Comparison of ENCODE assay signal across 23 cellular contexts in genomic region chr2:110688594-110689091, GRCh38. TPM values are rescaled to one million over a fixed set of nuclear protein-coding genes. Genes with fewer than 3 reads are reported as not detected.
DNase-seq lines count a peak whose midpoint lies in the region; ATAC-seq and TF ChIP-seq lines count a peak whose summit lies in the region.
"Had no signal": no experiment of that assay in that cellular context is flagged by ENCODE, and none has a peak within 500 bp of the region (broad histone marks: within the 10 kb centered on the region; RNA-seq: fewer than 3 reads in every experiment).

No MANE protein-coding gene starts in this region.

- H4K5ac ChIP-seq in mesendoderm (ENCODE audit: low read length) = no peak overlapping the region

- H3K4me1 Mint-ChIP-seq in endothelial cell (ENCODE audit: unreplicated experiment) = peaks cover 2% of the 10 kb centered on the region

- no peaks in the 10 kb centered on the region for H3K79me2 ChIP-seq in mesendoderm (ENCODE audit: control insufficient read depth, insufficient read depth, low read length)
- H3K79me2 ChIP-seq: parathyroid adenoma had no signal

- H3K4me1 ChIP-seq in ES-I3 (ENCODE audit: insufficient read depth, low read length) (peaks cover 26% of the 10 kb centered on the region), mesendoderm (ENCODE audit: control insufficient read depth, low read depth, low read length) (peaks cover 4% of the 10 kb centered on the region)
- H3K4me1 ChIP-seq: parathyroid adenoma, vagina had no signal

- H3K36me3 ChIP-seq in ES-I3 (ENCODE audit: insufficient read depth, low read length) = no peaks in the 10 kb centered on the region
- H3K36me3 ChIP-seq in mesendoderm (ENCODE audit: control insufficient read depth, insufficient read depth, low read length) = no peaks in the 10 kb centered on the region
- H3K36me3 ChIP-seq: vagina had no signal

- no peak overlapping the region for H2BK120ac ChIP-seq in mesendoderm (ENCODE audit: low read depth, low read length)

- H3K4me3 Mint-ChIP-seq in endothelial cell (ENCODE audit: unreplicated experiment) = no peak overlapping the region
- H3K4me3 Mint-ChIP-seq: activated naive CD4-positive, alpha-beta T cell treated with anti-CD3 and anti-CD28 coated beads for 36 hours had no signal

- H3K9me3 Mint-ChIP-seq in endothelial cell (ENCODE audit: unreplicated experiment) = no peaks in the 10 kb centered on the region

- H3K56ac ChIP-seq in mesendoderm (ENCODE audit: low read length) = peak overlapping the region; percentile 74

- peaks cover 1% of the 10 kb centered on the region for H3K27me3 Mint-ChIP-seq in endothelial cell (ENCODE audit: unreplicated experiment)

- DNase-seq in RPMI7951 (ENCODE audit: low read depth) (peak; percentile 7), endothelial cell (ENCODE audit: low spot score) (no peak), mesendoderm (peak; percentile 99), DMS153 treated with DMSO at 0.1 percent for 48 hours (lab: John Stamatoyannopoulos, UW; ENCODE audit: unreplicated experiment) (no peak), HEK293T (ENCODE audit: extremely low spot score) (no peak)
- DNase-seq: activated naive CD4-positive, alpha-beta T cell treated with anti-CD3 and anti-CD28 coated beads for 36 hours; activated T-cell treated with anti-CD3 and anti-CD28 coated beads for 4 hours; anterior cingulate cortex; GDM1; MV-4-11; NCI-H2029; stimulated activated CD4-positive, alpha-beta T cell treated with anti-CD3 and anti-CD28 coated beads, Interleukin-4, amount 100 ng/mL, for 1 hour had no signal

- H3K27ac Mint-ChIP-seq in endothelial cell (ENCODE audit: unreplicated experiment) = peak overlapping the region; percentile 34
- H3K27ac Mint-ChIP-seq: activated naive CD4-positive, alpha-beta T cell treated with anti-CD3 and anti-CD28 coated beads for 36 hours had no signal

- no peaks in the 10 kb centered on the region for H3K79me1 ChIP-seq in mesendoderm (ENCODE audit: low read length)

- H4K8ac ChIP-seq in mesendoderm (ENCODE audit: low read depth, low read length) = no peak overlapping the region

- CTCF ChIA-PET in HEK293T (lab: Yijun Ruan, JAX) = interaction anchor here (1.1 kb wide), 1 partner anchor 10 kb away, joined by 3 read pairs; no protein-coding TSS in a partner anchor

- peak overlapping the region; percentile 26 for H3K27ac ChIP-seq in mesendoderm (ENCODE audit: low read depth, low read length)
- H3K27ac ChIP-seq: parathyroid adenoma, skin epidermis, vagina had no signal

- H2BK15ac ChIP-seq in mesendoderm (replicated peaks; ENCODE audit: low read depth) = no peak overlapping the region

- H3K9me3 ChIP-seq in ES-I3 (ENCODE audit: control insufficient read depth, insufficient read depth, low read length) = 0 out of 2 replicates have a peak, but pooled peaks cover 4% of the 10 kb centered on the region
- H3K9me3 ChIP-seq: vagina had no signal

- H3K18ac ChIP-seq in mesendoderm (ENCODE audit: low read length) = no peak overlapping the region

- H3K4me3 ChIP-seq in mesendoderm (ENCODE audit: low read length) = no peak overlapping the region
- H3K4me3 ChIP-seq: lung, skin epidermis, vagina had no signal

- WGBS in mesendoderm (ENCODE audit: extremely low coverage, insufficient coverage, low lambda C conversion rate) = no CpG with 5 or more reads among the region's 5 CpGs

- POLR2A ChIA-PET in HEK293T (lab: Yijun Ruan, JAX) = interaction anchor here (3.5 kb wide), 1 partner anchor 10 kb away, joined by 25 read pairs; the partner anchor contains the start of gene BUB1

- H3K27me3 ChIP-seq in mesendoderm (ENCODE audit: insufficient read depth, low read length, poor library complexity) = no peaks in the 10 kb centered on the region
- H3K27me3 ChIP-seq: vagina had no signal

- peak overlapping the region; percentile 81 for H2BK5ac ChIP-seq in mesendoderm (ENCODE audit: low read length)

- H2AK5ac ChIP-seq in mesendoderm (ENCODE audit: low read length) = no peak overlapping the region

- peak overlapping the region; percentile 25 for H3K4me2 ChIP-seq in mesendoderm (ENCODE audit: low read length)

- H3K4ac ChIP-seq in mesendoderm (ENCODE audit: low read depth, low read length) = no peak overlapping the region

- H3K23ac ChIP-seq in mesendoderm (ENCODE audit: low read length) = no peak overlapping the region

- peaks cover 4% of the 10 kb centered on the region for H3K36me3 Mint-ChIP-seq in endothelial cell (ENCODE audit: low read depth, unreplicated experiment)

- H3K9ac ChIP-seq in ES-I3 (ENCODE audit: low read depth, low read length) (peak overlapping the region; percentile 46; the same call in 1 of the 2 replicates), mesendoderm (ENCODE audit: low read length) (no peak overlapping the region)
- H3K9ac ChIP-seq: parathyroid adenoma had no signal

- TF ChIP-seq CTCF in endothelial cell (IDR thresholded peaks at IDR 0.05; ENCODE audit: unreplicated experiment) = no peak

- ATAC-seq in GM18502 (IDR thresholded peaks at IDR 0.05; ENCODE audit: poor library complexity, unreplicated experiment) (no peak), HG03196 (IDR thresholded peaks at IDR 0.05; ENCODE audit: unreplicated experiment) (no peak)
- ATAC-seq: Right ventricle myocardium inferior had no signal

TF ChIP-seq in HEK293T, 16 proteins besides CTCF, POLR2A, EP300 and RAD21:
- TF ChIP-seq NFRKB (IDR thresholded peaks at IDR 0.05) (no peak), SP1 (IDR thresholded peaks at IDR 0.05) (no peak), ZNF384 (IDR thresholded peaks at IDR 0.05) (no peak), FOXM1 (IDR thresholded peaks at IDR 0.05; ENCODE audit: borderline replicate concordance) (no peak), BHLHE40 (IDR thresholded peaks at IDR 0.05; ENCODE audit: borderline replicate concordance) (no peak), HDGF (IDR thresholded peaks at IDR 0.05; ENCODE audit: borderline replicate concordance) (no peak), TARDBP (IDR thresholded peaks at IDR 0.05) (no peak), PKNOX1 (IDR thresholded peaks at IDR 0.05) (no peak), FOXA1 (IDR thresholded peaks at IDR 0.05) (no peak), LEF1 (IDR thresholded peaks at IDR 0.05; ENCODE audit: borderline replicate concordance) (no peak), FOXK2 (IDR thresholded peaks at IDR 0.05) (no peak), ARNT (IDR thresholded peaks at IDR 0.05) (no peak), SUZ12 (IDR thresholded peaks at IDR 0.05) (no peak), L3MBTL2 (conservative IDR thresholded peaks at IDR 0.05) (no peak), ELF4 (IDR thresholded peaks at IDR 0.05) (no peak)
TF ChIP-seq in HEK293T: peak in this region for 0.

RNA-seq across cellular contexts. Expression of gene BUB1, which starts 10.8 kb away (rescaled TPM):
- total RNA-seq in RPMI7951 (2014; rRNA removed; shearing (Covaris generic)) = 161 and 174 TPM in 2 replicates
- total RNA-seq in endothelial cell (ENCODE audit: unreplicated experiment) = 12.5 TPM
- 79.4 TPM for polyA plus RNA-seq in mesendoderm (2013, experiment 1 of 2)
- 74.5 TPM for polyA plus RNA-seq in mesendoderm (2013, experiment 2 of 2)

RNA-seq across cellular contexts. Expression of gene ACOXL, which starts 43.7 kb away (rescaled TPM):
- not detected in 2 replicates for total RNA-seq in RPMI7951 (2014; rRNA removed; shearing (Covaris generic))
- total RNA-seq in endothelial cell (ENCODE audit: unreplicated experiment) = 0.44 TPM
- polyA plus RNA-seq in mesendoderm (2013, experiment 1 of 2) = 1.3 TPM
- 1.3 TPM for polyA plus RNA-seq in mesendoderm (2013, experiment 2 of 2)
- total RNA-seq: activated naive CD4-positive, alpha-beta T cell treated with anti-CD3 and anti-CD28 coated beads for 36 hours; frontal cortex; myocyte; NCI-H460; Right ventricle myocardium inferior; vagina had no signal

Comparison
In these comparisons a context has a peak if more than half of its experiments do, and no peak if none do; other contexts are left out.
1. DNase-seq: peak in RPMI7951 (single experiment) and mesendoderm (single experiment); none in endothelial cell (single experiment), DMS153 treated with DMSO at 0.1 percent for 48 hours (single experiment) and HEK293T (single experiment).
2. RNA of gene BUB1, which starts 10.8 kb away (total RNA-seq): 161 to 174 TPM in RPMI7951; 12.5 TPM in endothelial cell (single experiment); every median in the first group is over 10 times any median in the second.